Comparison of ENCODE assay signal across 8 cellular contexts in the genomic region with DNA sequence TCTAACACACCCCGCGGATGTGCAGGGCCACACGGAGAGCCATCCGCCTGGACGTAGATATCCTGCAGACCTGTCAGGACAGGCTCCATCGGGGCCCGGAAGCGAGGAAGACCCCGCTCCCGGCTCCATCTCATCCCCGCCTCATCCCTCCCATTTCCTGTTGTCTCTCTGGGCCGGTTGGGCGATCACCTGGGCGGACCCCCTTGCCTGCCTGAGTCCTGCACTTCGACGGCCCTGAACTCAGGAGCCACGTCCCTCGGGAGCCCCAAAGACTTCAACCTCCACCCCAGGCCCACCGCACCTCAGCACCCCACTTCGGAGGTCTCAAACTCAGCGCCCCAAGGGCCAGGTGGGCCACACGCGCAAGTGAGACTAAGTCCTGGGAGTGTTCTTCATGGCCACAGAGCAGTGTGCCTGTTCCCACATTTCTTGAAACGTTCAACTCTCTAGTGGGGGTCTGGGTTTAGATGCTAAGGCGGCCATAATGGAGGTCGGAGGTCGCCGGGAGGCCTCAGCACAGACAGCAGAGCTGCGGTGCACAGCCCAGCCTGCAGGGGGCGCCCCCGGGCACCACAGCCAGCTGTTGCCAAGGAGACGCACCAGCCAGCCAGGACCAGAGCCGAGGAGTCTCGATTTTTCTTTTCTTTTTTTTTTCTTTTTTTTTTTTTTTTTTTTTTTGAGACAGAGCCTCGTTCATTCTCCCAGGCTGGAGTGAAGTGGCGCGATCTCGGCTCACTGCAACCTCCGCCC. TPM values are rescaled to one million over a fixed set of nuclear protein-coding genes. Genes with fewer than 3 reads are reported as not detected.
DNase-seq lines count a peak whose midpoint lies in the region; ATAC-seq and TF ChIP-seq lines count a peak whose summit lies in the region.

No MANE protein-coding gene starts in this region.

- intact Hi-C loops in dorsolateral prefrontal cortex (cut with DNase I), result no loop called here

- no peak overlapping the region for H3K27ac ChIP-seq in dorsolateral prefrontal cortex

- no peaks in the 10 kb centered on the region for H3K36me3 ChIP-seq in MG63

- peak; percentile 57 for DNase-seq in Daoy (ENCODE audit: low read depth)
- DNase-seq in MG63, result peak; percentile 35
- DNase-seq in activated CD8-positive, alpha-beta memory T cell treated with anti-CD3 and anti-CD28 coated beads, Interleukin-2, amount 50 U/mL, for 48 hours, result peak; percentile 90
- no peak for DNase-seq in foreskin fibroblast
- DNase-seq in stimulated activated CD4-positive, alpha-beta T cell treated with anti-CD3 and anti-CD28 coated beads, Interleukin-4, amount 100 ng/mL, for 24 hours, result peak; percentile 48
- DNase-seq in dorsolateral prefrontal cortex, result no peak

- H3K4me3 ChIP-seq in MG63, result no peak overlapping the region
- H3K4me3 ChIP-seq in foreskin fibroblast (ENCODE audit: low read depth in 1 of 2, low read length in 2 of 2), result no peak overlapping the region
- H3K4me3 ChIP-seq in dorsolateral prefrontal cortex, result no peak overlapping the region

- ATAC-seq in HG02885 (IDR thresholded peaks at IDR 0.05; ENCODE audit: poor library complexity, unreplicated experiment), result no peak
- no peak for ATAC-seq in HG03442 (IDR thresholded peaks at IDR 0.05; ENCODE audit: unreplicated experiment)

- H3K27me3 ChIP-seq in MG63 (no peaks in the 10 kb centered on the region), dorsolateral prefrontal cortex (peaks cover 0 to 6% (median 0%) of the 10 kb centered on the region in 45 donors)

- no peaks in the 10 kb centered on the region for H3K9me3 ChIP-seq in MG63

- peak; percentile 38 for TF ChIP-seq CTCF in foreskin fibroblast (IDR thresholded peaks at IDR 0.05; ENCODE audit: low read depth, low read length)
- TF ChIP-seq CTCF in dorsolateral prefrontal cortex (IDR thresholded peaks at IDR 0.05 in 54 of 56, conservative IDR thresholded peaks at IDR 0.05 in 2 of 56; ENCODE audit: low read depth in 1 of 56, partially characterized antibody in 56 of 56), result peak in 14 of 56 donors; percentile 8 to 35 (median 18)

RNA-seq across cellular contexts. Expression of gene FADD, which starts 26.0 kb away (rescaled TPM):
- 59.3 and 63.1 TPM in 2 replicates for total RNA-seq in Daoy (2014; rRNA removed; shearing (Covaris generic))
- total RNA-seq in MG63 (2014; rRNA removed; shearing (Covaris generic); ENCODE audit: low replicate concordance), result 37.8 and 91.0 TPM in 2 replicates
- total RNA-seq in dorsolateral prefrontal cortex, result 10 to 100 TPM in 105 of 120 experiments, 1 to 10 TPM in 15; 8.6 to 18.8 (median 12.1) TPM

Comparison
In these comparisons a context has a peak if more than half of its experiments do, and no peak if none do; other contexts are left out.
1. DNase-seq: peak in Daoy (single experiment), MG63 (single experiment), activated CD8-positive, alpha-beta memory T cell treated with anti-CD3 and anti-CD28 coated beads, Interleukin-2, amount 50 U/mL, for 48 hours (single experiment) and stimulated activated CD4-positive, alpha-beta T cell treated with anti-CD3 and anti-CD28 coated beads, Interleukin-4, amount 100 ng/mL, for 24 hours (single experiment); none in foreskin fibroblast (0 of 2) and dorsolateral prefrontal cortex (0 of 10).